In genomic region chr11:71451596-71452353, GRCh38 we compare ENCODE assay signal across 8 cellular contexts. TPM values are rescaled to one million over a fixed set of nuclear protein-coding genes. Genes with fewer than 3 reads are reported as not detected.
A peak's percentile ranks its signal among the peaks of the same experiment; 100 is the strongest.
DNase-seq lines count a peak whose midpoint lies in the region; ATAC-seq and TF ChIP-seq lines count a peak whose summit lies in the region.

No MANE protein-coding gene starts in this region.

- H3K36me3 Mint-ChIP-seq in T-helper 1 cell treated with Interleukin-12 subunit alpha and Interleukin-12 subunit beta and Interleukin-4 antibody, amounts not matched to agents 30 μg/mL and 1 μg/mL, for 36 hours (ENCODE audit: low read depth), result peaks cover 26% of the 10 kb centered on the region

- H3K4me3 Mint-ChIP-seq in T-helper 1 cell treated with Interleukin-12 subunit alpha and Interleukin-12 subunit beta and Interleukin-4 antibody, amounts not matched to agents 30 μg/mL and 1 μg/mL, for 36 hours, result peak overlapping the region; percentile 91

- H3K27me3 ChIP-seq in esophagus (ENCODE audit: control insufficient read depth in 1 of 2, insufficient read depth in 2 of 2, low read length in 2 of 2) (no peaks in the 10 kb centered on the region), neutrophil (no peaks in the 10 kb centered on the region)

- H3K4me3 ChIP-seq in esophagus (ENCODE audit: low read depth in 1 of 2, low read length in 2 of 2), result peak overlapping the region; percentile 65 to 77
- peak overlapping the region; percentile 93 to 98 for H3K4me3 ChIP-seq in neutrophil (ENCODE audit: low read depth in 1 of 2, low read length in 1 of 2)

- no peak for TF ChIP-seq CTCF in neutrophil (IDR thresholded peaks at IDR 0.05)

- H3K9me3 ChIP-seq in esophagus (ENCODE audit: control insufficient read depth in 2 of 2, insufficient read depth in 1 of 2, low read depth in 1 of 2, low read length in 1 of 2) (no peaks in the 10 kb centered on the region), neutrophil (no peaks in the 10 kb centered on the region)

- no peaks in the 10 kb centered on the region for H3K9me3 Mint-ChIP-seq in T-helper 1 cell treated with Interleukin-12 subunit alpha and Interleukin-12 subunit beta and Interleukin-4 antibody, amounts not matched to agents 30 μg/mL and 1 μg/mL, for 36 hours

- peak overlapping the region; percentile 91 for H3K27ac Mint-ChIP-seq in T-helper 1 cell treated with Interleukin-12 subunit alpha and Interleukin-12 subunit beta and Interleukin-4 antibody, amounts not matched to agents 30 μg/mL and 1 μg/mL, for 36 hours

- peaks cover 59% of the 10 kb centered on the region for H3K4me1 Mint-ChIP-seq in T-helper 1 cell treated with Interleukin-12 subunit alpha and Interleukin-12 subunit beta and Interleukin-4 antibody, amounts not matched to agents 30 μg/mL and 1 μg/mL, for 36 hours (ENCODE audit: low read depth)

- H3K27ac ChIP-seq in esophagus (ENCODE audit: low read depth in 2 of 2, low read length in 1 of 2) (peak overlapping the region; percentile 91 to 95), neutrophil (peak overlapping the region; percentile 93)

- no peaks in the 10 kb centered on the region for H3K27me3 Mint-ChIP-seq in T-helper 1 cell treated with Interleukin-12 subunit alpha and Interleukin-12 subunit beta and Interleukin-4 antibody, amounts not matched to agents 30 μg/mL and 1 μg/mL, for 36 hours (ENCODE audit: low read depth)

- DNase-seq in T-helper 1 cell (no peak), SW480 (ENCODE audit: low spot score) (peak; percentile 46), NCI-H187 (lab: John Stamatoyannopoulos, UW) (no peak), AG08396 (ENCODE audit: low spot score) (no peak)

- H3K4me1 ChIP-seq in esophagus (ENCODE audit: control insufficient read depth in 2 of 2, insufficient read depth in 2 of 2, low read length in 1 of 2) (peaks cover 0 to 7% of the 10 kb centered on the region in 2 donors), neutrophil (ENCODE audit: control insufficient read depth in 1 of 2, insufficient read depth in 1 of 2, low read depth in 1 of 2, low read length in 1 of 2) (peaks cover 66 to 69% of the 10 kb centered on the region in 2 experiments)

- WGBS in esophagus, 2 donors, result 36 to 43% methylated on average over 14 of the region's 14 CpGs

- no peak for ATAC-seq in HG02759 (IDR thresholded peaks at IDR 0.05; ENCODE audit: unreplicated experiment)

- peaks cover 0 to 11% of the 10 kb centered on the region in 2 donors for H3K36me3 ChIP-seq in esophagus (ENCODE audit: control insufficient read depth in 2 of 2, insufficient read depth in 2 of 2, low read length in 1 of 2)
- H3K36me3 ChIP-seq in neutrophil, result peaks cover 22% of the 10 kb centered on the region

RNA-seq across cellular contexts. Expression of gene NADSYN1, which starts 1.2 kb away (rescaled TPM):
- polyA plus RNA-seq in esophagus, result 10 to 100 TPM; 67.9 to 98.4 TPM

RNA-seq across cellular contexts. Expression of gene DHCR7, which starts 3.6 kb away (rescaled TPM):
- polyA plus RNA-seq in esophagus, result 10 to 100 TPM; 26.2 to 41.8 TPM
